Comparison of ENCODE assay signal across 8 cellular contexts in genomic region chr1:107480548-107480947, GRCh38.
DNase-seq lines count a peak whose midpoint lies in the region; ATAC-seq and TF ChIP-seq lines count a peak whose summit lies in the region.

No MANE protein-coding gene starts in this region.

- CTCF ChIA-PET in OCI-LY7 (lab: Charles Lee; ENCODE audit: unreplicated experiment), result no interaction called here

- peaks cover 16% of the 10 kb centered on the region for H3K27me3 Mint-ChIP-seq in endodermal cell (ENCODE audit: insufficient read depth)

- no peaks in the 10 kb centered on the region for H3K9me3 Mint-ChIP-seq in endodermal cell

- no peak overlapping the region for H3K4me3 Mint-ChIP-seq in endodermal cell

- no peak overlapping the region for H3K9ac ChIP-seq in endodermal cell (ENCODE audit: extremely low read depth, low read length, poor library complexity, severe bottlenecking)

- no peak overlapping the region for H3K27ac ChIP-seq in OCI-LY7 (ENCODE audit: low read depth, low read length, poor library complexity, severe bottlenecking)
- no peak overlapping the region for H3K27ac ChIP-seq in lower lobe of right lung
- no peak overlapping the region for H3K27ac ChIP-seq in endodermal cell (ENCODE audit: low read depth, low read length)
- no peak overlapping the region for H3K27ac ChIP-seq in ascending aorta

- H3K9me3 ChIP-seq in BE2C (no peaks in the 10 kb centered on the region), OCI-LY7 (ENCODE audit: low read length) (no peaks in the 10 kb centered on the region), lower lobe of right lung (no peaks in the 10 kb centered on the region), endodermal cell (ENCODE audit: control insufficient read depth, low read length) (no peaks in the 10 kb centered on the region), ascending aorta (no peaks in the 10 kb centered on the region)

- no peaks in the 10 kb centered on the region for H3K9me2 ChIP-seq in OCI-LY7 (ENCODE audit: insufficient read depth, low read length)

- TF ChIP-seq CTCF in BE2C (IDR thresholded peaks at IDR 0.05; ENCODE audit: low read depth, low read length) (peak; percentile 39), OCI-LY7 (conservative IDR thresholded peaks at IDR 0.05; ENCODE audit: low read length) (no peak), lower lobe of right lung (IDR thresholded peaks at IDR 0.05) (peak; percentile 30), endodermal cell (conservative IDR thresholded peaks at IDR 0.05) (no peak), ascending aorta (IDR thresholded peaks at IDR 0.05) (no peak)

- intact Hi-C loops in OCI-LY7 (cut with micrococcal nuclease; ENCODE audit: unreplicated experiment) (no loop called here), lower lobe of right lung (cut with DNase I) (no loop called here), ascending aorta (cut with DNase I) (no loop called here)

- H3K27ac Mint-ChIP-seq in endodermal cell, result no peak overlapping the region

- ATAC-seq in GM19438 (IDR thresholded peaks at IDR 0.05; ENCODE audit: low read depth, unreplicated experiment) (peak; percentile 65), lower lobe of right lung (peak; percentile 39 to 58)

- H3K79me2 ChIP-seq in OCI-LY7 (ENCODE audit: insufficient read depth, low read depth, low read length), result no peaks in the 10 kb centered on the region

- H3K4me1 Mint-ChIP-seq in endodermal cell, result peaks cover 18% of the 10 kb centered on the region

- H3K36me3 ChIP-seq in BE2C, result no peaks in the 10 kb centered on the region
- no peaks in the 10 kb centered on the region for H3K36me3 ChIP-seq in OCI-LY7 (ENCODE audit: insufficient read depth, low read length)
- H3K36me3 ChIP-seq in lower lobe of right lung, result no peaks in the 10 kb centered on the region
- no peaks in the 10 kb centered on the region for H3K36me3 ChIP-seq in endodermal cell (ENCODE audit: control insufficient read depth, insufficient read depth, low read length)
- no peaks in the 10 kb centered on the region for H3K36me3 ChIP-seq in ascending aorta

- H2AFZ ChIP-seq in OCI-LY7 (ENCODE audit: low read length), result peak overlapping the region; percentile 51; the same call in 1 of the 2 replicates

- H3K4me2 ChIP-seq in OCI-LY7 (ENCODE audit: low read length), result no peak overlapping the region

- no TSS peak for BruUV-seq in OCI-LY7 (replicated peaks; lab: Mats Ljungman, UMichigan)

- H3K4me1 ChIP-seq in BE2C (peaks cover 19% of the 10 kb centered on the region), OCI-LY7 (ENCODE audit: insufficient read depth, low read length, poor library complexity, severe bottlenecking) (no peaks in the 10 kb centered on the region), lower lobe of right lung (peaks cover 8% of the 10 kb centered on the region), endodermal cell (ENCODE audit: control insufficient read depth, insufficient read depth, low read length) (no peaks in the 10 kb centered on the region), ascending aorta (no peaks in the 10 kb centered on the region)

- H3K27me3 ChIP-seq in BE2C, result no peaks in the 10 kb centered on the region
- peaks cover 11% of the 10 kb centered on the region for H3K27me3 ChIP-seq in lower lobe of right lung (ENCODE audit: low read depth)
- peaks cover 5% of the 10 kb centered on the region for H3K27me3 ChIP-seq in endodermal cell (ENCODE audit: control insufficient read depth, insufficient read depth, low read length, poor library complexity, severe bottlenecking)
- H3K27me3 ChIP-seq in ascending aorta, result no peaks in the 10 kb centered on the region

- H3K36me3 Mint-ChIP-seq in endodermal cell (ENCODE audit: low read depth), result no peaks in the 10 kb centered on the region

- DNase-seq in BE2C (peak; percentile 68), OCI-LY7 (ENCODE audit: low spot score) (peak; percentile 11), lower lobe of right lung (no peak), endodermal cell (no peak), ascending aorta (ENCODE audit: low spot score in 2 of 2) (no peak), inferior parietal cortex (ENCODE audit: extremely low spot score) (no peak), KG1 (lab: John Stamatoyannopoulos, UW) (no peak)

- POLR2A ChIA-PET in OCI-LY7 (lab: Charles Lee), result interaction anchor here (0.6 kb wide), 2 partner anchors 258 to 756 kb away, joined by 3 to 4 read pairs; no protein-coding TSS in a partner anchor

- 96 to 97% methylated on average over 9 to 27 of the region's 27 CpGs for WGBS in endodermal cell (ENCODE audit: insufficient coverage in 1 of 2, insufficient read length in 1 of 2), 2 experiments

- peak overlapping the region; percentile 54 for H3K4me3 ChIP-seq in BE2C (ENCODE audit: low read depth, low read length)
- H3K4me3 ChIP-seq in OCI-LY7 (ENCODE audit: low read depth, low read length, poor library complexity, severe bottlenecking), result no peak overlapping the region
- no peak overlapping the region for H3K4me3 ChIP-seq in lower lobe of right lung
- no peak overlapping the region for H3K4me3 ChIP-seq in endodermal cell (ENCODE audit: low read length)
- H3K4me3 ChIP-seq in ascending aorta, result no peak overlapping the region

- no peaks in the 10 kb centered on the region for H4K20me1 ChIP-seq in OCI-LY7 (ENCODE audit: insufficient read depth, low read length)

Comparison
In these comparisons a context has a peak if more than half of its experiments do, and no peak if none do; other contexts are left out.
1. DNase-seq: peak in BE2C (single experiment) and OCI-LY7 (single experiment); none in lower lobe of right lung (single experiment), endodermal cell (single experiment), ascending aorta (0 of 2), inferior parietal cortex (single experiment) and KG1 (single experiment).
2. CTCF ChIP-seq: peak in BE2C (single experiment) and lower lobe of right lung (single experiment); none in OCI-LY7 (single experiment), endodermal cell (single experiment) and ascending aorta (0 of 3).